Comparison of ENCODE assay signal across 8 cellular contexts in the genomic region with DNA sequence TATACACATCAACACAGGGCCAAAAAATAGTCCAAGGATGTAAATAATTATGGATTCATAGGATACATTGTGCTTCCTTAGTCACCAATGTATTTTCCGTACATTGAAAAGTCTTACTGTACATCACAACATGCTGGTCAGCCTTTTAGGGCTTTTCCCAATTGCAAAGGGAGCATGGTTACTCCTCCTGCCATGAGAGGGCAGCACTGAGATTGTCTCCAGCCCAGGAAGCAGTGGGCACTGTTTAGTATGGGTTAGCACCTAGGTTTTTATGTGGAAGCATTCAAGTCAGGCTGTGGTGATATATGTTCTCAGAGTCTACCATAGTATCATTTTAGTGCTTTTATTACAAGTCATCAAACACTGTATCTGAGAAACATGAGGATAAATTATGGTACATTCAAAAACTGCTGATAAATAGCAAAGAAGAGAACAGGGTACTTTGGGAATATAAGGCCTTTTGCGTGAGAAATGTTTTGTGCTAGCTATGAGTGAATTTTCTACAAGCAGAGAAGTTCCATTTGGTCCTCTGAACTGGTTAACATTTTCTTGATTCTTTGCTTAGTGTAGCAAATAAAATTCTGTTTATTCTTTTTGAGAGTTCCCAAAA. TPM values are rescaled to one million over a fixed set of nuclear protein-coding genes. Genes with fewer than 3 reads are reported as not detected.
A peak's percentile ranks its signal among the peaks of the same experiment; 100 is the strongest.
DNase-seq lines count a peak whose midpoint lies in the region; ATAC-seq and TF ChIP-seq lines count a peak whose summit lies in the region.

No MANE protein-coding gene starts in this region.

- TF ChIP-seq CTCF in HL-60 (IDR thresholded peaks at IDR 0.05; ENCODE audit: insufficient read depth, low read length) (peak; percentile 66), OCI-LY7 (conservative IDR thresholded peaks at IDR 0.05; ENCODE audit: low read length) (peak; percentile 86), liver (IDR thresholded peaks at IDR 0.05; ENCODE audit: low read depth, low read length, missing input control) (peak; percentile 57), type B pancreatic cell (conservative IDR thresholded peaks at IDR 0.05) (peak; percentile 80)

- H3K9me3 Mint-ChIP-seq in type B pancreatic cell = no peaks in the 10 kb centered on the region

- 75% methylated on average over 2 of the region's 2 CpGs for WGBS in liver

- POLR2A ChIA-PET in OCI-LY7 (lab: Charles Lee) = no interaction called here

- peak; percentile 21 for DNase-seq in activated T-cell treated with anti-CD3 and anti-CD28 coated beads for 48 hours (ENCODE audit: low read depth)
- no peak for DNase-seq in activated T-cell treated with anti-CD3 and anti-CD28 coated beads, Interleukin-2, amount 50 U/mL, for 1 hour
- DNase-seq in HL-60 (ENCODE audit: low read depth in 1 of 2, low spot score in 1 of 2) = peak; percentile 24 to 56
- peak; percentile 55 for DNase-seq in OCI-LY7 (ENCODE audit: low spot score)
- peak; percentile 16 for DNase-seq in brain pericyte (ENCODE audit: low read depth, low spot score)
- DNase-seq in type B pancreatic cell (ENCODE audit: extremely low spot score, unreplicated experiment) = no peak

- peak; percentile 78 to 85 for TF ChIP-seq RAD21 in liver (IDR thresholded peaks at IDR 0.05)

- H3K27ac Mint-ChIP-seq in type B pancreatic cell = no peak overlapping the region

- H3K4me2 ChIP-seq in OCI-LY7 (ENCODE audit: low read length) = no peak overlapping the region

- H3K9me2 ChIP-seq in OCI-LY7 (ENCODE audit: insufficient read depth, low read length) = no peaks in the 10 kb centered on the region

- H3K9me3 ChIP-seq in OCI-LY7 (ENCODE audit: low read length) = no peaks in the 10 kb centered on the region
- no peaks in the 10 kb centered on the region for H3K9me3 ChIP-seq in liver (ENCODE audit: control insufficient read depth in 4 of 4, low read length in 3 of 4)

- H3K27me3 Mint-ChIP-seq in type B pancreatic cell = no peaks in the 10 kb centered on the region

- CTCF ChIA-PET in OCI-LY7 (lab: Charles Lee; ENCODE audit: unreplicated experiment) = no interaction called here

- H3K27ac ChIP-seq in HL-60 (replicated peaks) (no peak overlapping the region), OCI-LY7 (ENCODE audit: low read depth, low read length, poor library complexity, severe bottlenecking) (no peak overlapping the region), liver (ENCODE audit: low read depth in 1 of 2, low read length in 2 of 2) (no peak overlapping the region)

- H3K36me3 Mint-ChIP-seq in type B pancreatic cell = peaks cover 4% of the 10 kb centered on the region

- H2AFZ ChIP-seq in OCI-LY7 (ENCODE audit: low read length) = peak overlapping the region; percentile 24; the same call in 1 of the 2 replicates

- no peak overlapping the region for H3K4me3 ChIP-seq in HL-60 (replicated peaks; ENCODE audit: insufficient read depth, low read length)
- no peak overlapping the region for H3K4me3 ChIP-seq in OCI-LY7 (ENCODE audit: low read depth, low read length, poor library complexity, severe bottlenecking)
- no peak overlapping the region for H3K4me3 ChIP-seq in liver (ENCODE audit: low read depth in 1 of 3, low read length in 3 of 3)

- no TSS peak for BruUV-seq in OCI-LY7 (replicated peaks; lab: Mats Ljungman, UMichigan)

- H3K36me3 ChIP-seq in OCI-LY7 (ENCODE audit: insufficient read depth, low read length) (no peaks in the 10 kb centered on the region), liver (ENCODE audit: control insufficient read depth in 4 of 4, insufficient read depth in 3 of 4, low read depth in 1 of 4, low read length in 3 of 4) (no peaks in the 10 kb centered on the region)

- no peaks in the 10 kb centered on the region for H3K4me1 Mint-ChIP-seq in type B pancreatic cell (ENCODE audit: unreplicated experiment)

- no peak overlapping the region for H3K4me3 Mint-ChIP-seq in type B pancreatic cell

- no peak overlapping the region for H3K9ac ChIP-seq in liver (ENCODE audit: low read depth in 1 of 2, low read length in 2 of 2)

- ATAC-seq in GM21529 (IDR thresholded peaks at IDR 0.05; ENCODE audit: unreplicated experiment) = peak; percentile 98

- H3K27me3 ChIP-seq in HL-60 (ENCODE audit: insufficient read depth, poor library complexity, severe bottlenecking) (no peaks in the 10 kb centered on the region), liver (ENCODE audit: control insufficient read depth in 4 of 4, insufficient read depth in 4 of 4, low read length in 3 of 4) (no peaks in the 10 kb centered on the region)

- H4K20me1 ChIP-seq in OCI-LY7 (ENCODE audit: insufficient read depth, low read length) = no peaks in the 10 kb centered on the region

- intact Hi-C loops in OCI-LY7 (cut with micrococcal nuclease; ENCODE audit: unreplicated experiment) = no loop called here

- no peaks in the 10 kb centered on the region for H3K4me1 ChIP-seq in OCI-LY7 (ENCODE audit: insufficient read depth, low read length, poor library complexity, severe bottlenecking)
- no peaks in the 10 kb centered on the region for H3K4me1 ChIP-seq in liver (ENCODE audit: control insufficient read depth in 4 of 4, insufficient read depth in 4 of 4, low read length in 3 of 4)

- no peaks in the 10 kb centered on the region for H3K79me2 ChIP-seq in OCI-LY7 (ENCODE audit: insufficient read depth, low read depth, low read length)

TF ChIP-seq in liver, 16 proteins besides CTCF, POLR2A, EP300 and RAD21:
- no peak for TF ChIP-seq RXRA (IDR thresholded peaks at IDR 0.05)
- no peak for TF ChIP-seq EGR1 (IDR thresholded peaks at IDR 0.05; ENCODE audit: low read depth in 2 of 2)
- no peak for TF ChIP-seq NR2F2 (IDR thresholded peaks at IDR 0.05)

RNA-seq across cellular contexts. Expression of gene ST6GALNAC5, which starts 34.0 kb away (rescaled TPM):
- not detected in 2 replicates for total RNA-seq in OCI-LY7 (2014; rRNA removed; shearing (Covaris generic))
- not detected in 2 replicates for total RNA-seq in OCI-LY7 (2022)
- total RNA-seq in liver = under 1 TPM in 1 of 2 donors, not detected in 1; 0.17 TPM
- polyA plus RNA-seq in liver = under 1 TPM in 1 of 2 donors, not detected in 1; 0.09 TPM
- total RNA-seq in type B pancreatic cell (ENCODE audit: low replicate concordance) = 21.1 and 36.6 TPM in 2 replicates

Comparison
In these comparisons a context has a peak if more than half of its experiments do, and no peak if none do; other contexts are left out.
1. DNase-seq: peak in activated T-cell treated with anti-CD3 and anti-CD28 coated beads for 48 hours (single experiment), HL-60 (2 of 2), OCI-LY7 (single experiment) and brain pericyte (single experiment); none in activated T-cell treated with anti-CD3 and anti-CD28 coated beads, Interleukin-2, amount 50 U/mL, for 1 hour (single experiment) and type B pancreatic cell (single experiment).
2. RNA of gene ST6GALNAC5, which starts 34.0 kb away (total RNA-seq): 21.1 to 36.6 TPM in type B pancreatic cell; 0.17 TPM in liver and not detected in OCI-LY7; every median in the first group is over 10 times any median in the second.
3. Peak in every context shown above with its lines, with median percentiles within 50 percentile points of each other: CTCF ChIP-seq.